In genomic region chr2:64646007-64646880, GRCh38 we compare ENCODE assay signal across 8 cellular contexts.
A peak's percentile ranks its signal among the peaks of the same experiment; 100 is the strongest.
DNase-seq lines count a peak whose midpoint lies in the region; ATAC-seq, FAIRE-seq and TF ChIP-seq lines count a peak whose summit lies in the region.

No MANE protein-coding gene starts in this region.

- H3K4me3 ChIP-seq in GM12864 (ENCODE audit: low read depth, low read length) (no peak overlapping the region; the same call in 1 of the 2 replicates), astrocyte of the spinal cord (ENCODE audit: low read depth, low read length) (no peak overlapping the region)

- DNase-seq in GM12864 (ENCODE audit: low read depth) (peak; percentile 61), NCI-H187 treated with DMSO at 0.1 percent for 48 hours (lab: John Stamatoyannopoulos, UW) (peak; percentile 69), astrocyte of the spinal cord (ENCODE audit: low read depth, low spot score) (peak; percentile 79), GM19238 (ENCODE audit: insufficient read length, low spot score) (no peak)
- DNase-seq in stimulated activated CD4-positive, alpha-beta T cell treated with anti-CD3 and anti-CD28 coated beads, Interleukin-15, amount 100 ng/mL, for 1 hour (ENCODE audit: low read depth in 1 of 2, low spot score in 1 of 2) = peak; percentile 74 to 88

- no peak for ATAC-seq in GM21390 (IDR thresholded peaks at IDR 0.05; ENCODE audit: unreplicated experiment)

- in situ Hi-C loops in astrocyte of the spinal cord (cut with HindIII; ENCODE audit: low sequenced_read_pairs) = no loop called here

- FAIRE-seq in TTC549 (lab: Jason Lieb, UNC) = peak; percentile 86
- peak; percentile 49 for FAIRE-seq in islet of Langerhans (lab: Jason Lieb, UNC)

- peak; percentile 88 for TF ChIP-seq CTCF in GM12864 (IDR thresholded peaks at IDR 0.05; ENCODE audit: low read depth, low read length, missing control alignments)
- TF ChIP-seq CTCF in astrocyte of the spinal cord (IDR thresholded peaks at IDR 0.05; ENCODE audit: low read depth, low read length) = peak; percentile 88
